ENCODE assay signal across 8 cellular contexts in genomic region chr2:192194866-192195547, GRCh38.
A peak's percentile ranks its signal among the peaks of the same experiment; 100 is the strongest.
DNase-seq lines count a peak whose midpoint lies in the region; ATAC-seq, FAIRE-seq and TF ChIP-seq lines count a peak whose summit lies in the region.

TMEFF2 (minus strand) TSS chr2:192194933; CDS start chr2:192194524, 409 bp downstream.

- no peak for ATAC-seq in GM18517 (IDR thresholded peaks at IDR 0.05; ENCODE audit: unreplicated experiment)

- H3K27ac ChIP-seq in skin epidermis, result no peak within 1 kb of the TSS

- peak within 1 kb of the TSS; percentile 12 to 46 (median 19) for H3K4me3 ChIP-seq in skin epidermis

- peak; percentile 72 for DNase-seq in DMS153 (lab: John Stamatoyannopoulos, UW)
- peak; percentile 91 for DNase-seq in H54 (ENCODE audit: insufficient read length, low spot score)
- DNase-seq in NCI-H1105 (lab: John Stamatoyannopoulos, UW), result peak; percentile 93
- peak; percentile 71 for DNase-seq in UCSD-AML1 (lab: John Stamatoyannopoulos, UW; ENCODE audit: unreplicated experiment)
- DNase-seq in cerebellar cortex (ENCODE audit: low spot score), result peak; percentile 98
- DNase-seq in islet precursor cell, result peak; percentile 96

- peak; percentile 95 for TF ChIP-seq POLR2A in H54 (IDR thresholded peaks at IDR 0.05; ENCODE audit: low read depth, low read length)

- peak; percentile 68 for FAIRE-seq in H54 (lab: Jason Lieb, UNC)
